Comparison of ENCODE assay signal across 13 cellular contexts in the genomic region with DNA sequence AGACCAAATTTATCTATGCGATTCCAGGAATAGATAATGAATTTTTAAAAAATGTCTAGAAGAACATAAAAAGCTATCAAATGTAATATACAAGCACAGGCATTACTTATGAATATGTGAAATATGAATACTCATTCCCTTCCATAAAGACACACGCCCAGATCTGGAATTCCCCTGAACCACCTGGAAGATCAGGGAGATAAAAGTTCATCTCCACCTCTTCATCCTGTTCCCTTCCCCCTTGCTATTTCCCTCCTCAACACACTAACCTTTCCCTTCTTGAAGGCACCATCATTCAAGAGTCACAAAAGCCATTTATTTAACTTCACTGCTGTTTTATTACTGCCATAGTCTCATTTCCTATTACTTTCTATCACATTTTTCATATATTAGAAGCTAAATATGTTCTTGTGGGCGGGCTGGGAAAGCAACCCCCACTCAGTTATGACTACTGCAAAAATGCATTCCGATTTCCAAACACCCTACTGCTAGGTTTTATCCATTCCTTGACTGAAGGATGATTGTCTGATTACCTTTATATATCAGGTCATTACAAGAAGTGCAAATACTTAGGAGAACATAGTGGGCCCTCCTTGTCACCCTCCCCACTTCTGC. TPM values are rescaled to one million over a fixed set of nuclear protein-coding genes. Genes with fewer than 3 reads are reported as not detected.
DNase-seq lines count a peak whose midpoint lies in the region; TF ChIP-seq lines count a peak whose summit lies in the region.
"Had no signal": no experiment of that assay in that cellular context is flagged by ENCODE, and none has a peak within 500 bp of the region (broad histone marks: within the 10 kb centered on the region; RNA-seq: fewer than 3 reads in every experiment).

No MANE protein-coding gene starts in this region.

- H3K27ac ChIP-seq in Peyer's patch (peak overlapping the region in 3 of 4 donors; percentile 63 to 74 (median 71)), skin epidermis (peak overlapping the region in 19 of 21 experiments; percentile 29 to 84 (median 71))

- no peak for TF ChIP-seq POLR2A in Peyer's patch (IDR thresholded peaks at IDR 0.05)

- H3K4me1 ChIP-seq in Peyer's patch = peaks cover 0 to 31% (median 3%) of the 10 kb centered on the region in 4 donors

- H3K4me3 ChIP-seq in Peyer's patch (peak overlapping the region in 1 of 4 donors; percentile 21), fibroblast of mammary gland (ENCODE audit: control insufficient read depth, low read depth, low read length) (no peak overlapping the region), skin epidermis (no peak overlapping the region)

- DNase-seq in GM03348 (ENCODE audit: low spot score) (peak; percentile 59), Peyer's patch (peak in 1 of 3 donors; percentile 63), fibroblast of mammary gland (ENCODE audit: low read depth) (peak; percentile 39), DMS79 (lab: John Stamatoyannopoulos, UW) (no peak), C1 segment of cervical spinal cord (lab: John Stamatoyannopoulos, UW) (no peak), amniotic stem cell (lab: John Stamatoyannopoulos, UW) (no peak)
- DNase-seq in activated CD4-positive, alpha-beta T cell treated with anti-CD3 and anti-CD28 coated beads, Interleukin-2, amount 50 U/mL, for 4 hours = no peak
- DNase-seq: GOT3; mesendoderm; MM.1S; NCI-H524; stimulated activated naive CD8-positive, alpha-beta T cell treated with anti-CD3 and anti-CD28 coated beads, Interleukin-15, amount 100 ng/mL, for 72 hours had no signal

- no peaks in the 10 kb centered on the region for H3K9me3 ChIP-seq in Peyer's patch

- H3K27me3 ChIP-seq in Peyer's patch = no peaks in the 10 kb centered on the region

- H3K36me3 ChIP-seq in Peyer's patch = no peaks in the 10 kb centered on the region

- TF ChIP-seq CTCF in Peyer's patch (IDR thresholded peaks at IDR 0.05) (no peak), fibroblast of mammary gland (conservative IDR thresholded peaks at IDR 0.05; ENCODE audit: control insufficient read depth, insufficient read depth, low read depth, low read length) (no peak)

RNA-seq across cellular contexts. Expression of a gene that starts 16.1 kb away (rescaled TPM):
- 10 to 100 TPM; 14.9 to 24.3 (median 22.4) TPM for total RNA-seq in Peyer's patch

RNA-seq across cellular contexts. Expression of a gene that starts 16.4 kb away (rescaled TPM):
- total RNA-seq in Peyer's patch = 100 to 1,000 TPM in 2 of 4 donors, 10 to 100 TPM in 2; 76.5 to 121 (median 95.2) TPM

Comparison
In these comparisons a context has a peak if more than half of its experiments do, and no peak if none do; other contexts are left out.
1. DNase-seq: peak in GM03348 (single experiment) and fibroblast of mammary gland (single experiment); none in DMS79 (single experiment), activated CD4-positive, alpha-beta T cell treated with anti-CD3 and anti-CD28 coated beads, Interleukin-2, amount 50 U/mL, for 4 hours (0 of 2), C1 segment of cervical spinal cord (0 of 14) and amniotic stem cell (single experiment).